Comparison of ENCODE assay signal across 14 cellular contexts in the genomic region with DNA sequence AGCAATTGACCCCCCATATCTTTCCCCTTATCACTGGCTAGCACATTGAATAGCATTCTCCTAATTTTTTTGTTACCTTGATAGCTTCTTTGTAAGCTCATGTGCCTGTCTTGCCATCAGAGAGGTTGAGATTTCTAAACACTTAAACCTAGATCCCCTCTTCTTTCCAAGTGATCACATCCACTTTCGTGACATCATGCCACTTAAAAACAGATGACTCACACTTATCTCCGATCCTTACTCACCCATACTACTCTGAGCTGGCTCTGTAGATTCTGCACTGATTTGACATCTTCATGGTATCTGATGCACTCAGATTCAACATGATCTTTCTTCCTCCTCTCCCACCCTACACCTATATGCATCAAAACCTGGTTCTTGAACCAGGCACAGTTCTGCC. TPM values are rescaled to one million over a fixed set of nuclear protein-coding genes. Genes with fewer than 3 reads are reported as not detected.
DNase-seq lines count a peak whose midpoint lies in the region; ATAC-seq, FAIRE-seq and TF ChIP-seq lines count a peak whose summit lies in the region.
"Had no signal": no experiment of that assay in that cellular context is flagged by ENCODE, and none has a peak within 500 bp of the region (broad histone marks: within the 10 kb centered on the region; RNA-seq: fewer than 3 reads in every experiment).

No MANE protein-coding gene starts in this region.

- no peak overlapping the region for H3K4me2 ChIP-seq in PC-3 (ENCODE audit: low read length)

- no peaks in the 10 kb centered on the region for H4K20me1 ChIP-seq in PC-3 (ENCODE audit: low read length)

- no peak overlapping the region for H2AFZ ChIP-seq in PC-3 (ENCODE audit: low read length)

- peaks cover 9% of the 10 kb centered on the region for H3K4me1 Mint-ChIP-seq in MCF 10A (ENCODE audit: insufficient read depth, unreplicated experiment)

- no peak for TF ChIP-seq POLR2A in breast epithelium (IDR thresholded peaks at IDR 0.05)

- no peaks in the 10 kb centered on the region for H3F3A ChIP-seq in PC-3 (ENCODE audit: low read length, unreplicated experiment)

- H3K79me2 ChIP-seq in PC-3 (ENCODE audit: low read length): no peaks in the 10 kb centered on the region

- peaks cover 8% of the 10 kb centered on the region for H3K9me3 Mint-ChIP-seq in MCF 10A (ENCODE audit: unreplicated experiment)

- WGBS in small intestine, 3 donors: 45 to 68% (median 67%) methylated on average over 2 of the region's 2 CpGs

- TF ChIP-seq CTCF in MCF 10A (IDR thresholded peaks at IDR 0.05; ENCODE audit: unreplicated experiment) (no peak), breast epithelium (IDR thresholded peaks at IDR 0.05) (no peak), PC-3 (conservative IDR thresholded peaks at IDR 0.05; ENCODE audit: low read depth, low read length) (no peak)

- no peak overlapping the region for H3K27ac Mint-ChIP-seq in MCF 10A (ENCODE audit: low read depth, unreplicated experiment)

- H3K9me3 ChIP-seq in breast epithelium: peaks cover 0 to 10% of the 10 kb centered on the region in 2 donors
- H3K9me3 ChIP-seq in PC-3 (ENCODE audit: low read length): no peaks in the 10 kb centered on the region
- H3K9me3 ChIP-seq in small intestine (ENCODE audit: control insufficient read depth, low read depth): no peaks in the 10 kb centered on the region

- no peaks in the 10 kb centered on the region for H3K9me2 ChIP-seq in PC-3 (replicated peaks; ENCODE audit: low read length)

- H3K27ac ChIP-seq in breast epithelium (no peak overlapping the region), PC-3 (ENCODE audit: low read length) (no peak overlapping the region), small intestine (ENCODE audit: low read depth in 1 of 2, low read length in 1 of 2) (no peak overlapping the region)
- H3K27ac ChIP-seq: cardiac muscle cell had no signal

- DNase-seq in MCF 10A (ENCODE audit: unreplicated experiment): peak; percentile 38
- DNase-seq in breast epithelium (ENCODE audit: low spot score in 2 of 2): no peak
- peak; percentile 60 for DNase-seq in PC-3
- peak; percentile 16 for DNase-seq in fibroblast of gingiva (ENCODE audit: low read depth)
- DNase-seq in urothelium cell line (ENCODE audit: low spot score): peak; percentile 36
- DNase-seq in NCI-H1694 (lab: John Stamatoyannopoulos, UW): no peak
- no peak for DNase-seq in NCI-H146 treated with DMSO at 0.1 percent for 48 hours (lab: John Stamatoyannopoulos, UW; ENCODE audit: unreplicated experiment)
- no peak for DNase-seq in small intestine
- DNase-seq: activated CD4-positive, alpha-beta T cell treated with anti-CD3 and anti-CD28 coated beads for 4 hours; BE2C; NCI-H2029; stimulated activated CD4-positive, alpha-beta T cell treated with anti-CD3 and anti-CD28 coated beads, Interleukin-1b, Interleukin-23, amount 100 ng/mL, for 48 hours; T-helper 1 cell had no signal

- no peaks in the 10 kb centered on the region for H3K36me3 ChIP-seq in breast epithelium
- no peaks in the 10 kb centered on the region for H3K36me3 ChIP-seq in PC-3 (ENCODE audit: low read depth, low read length)
- H3K36me3 ChIP-seq in small intestine (ENCODE audit: control insufficient read depth in 2 of 2, insufficient read depth in 2 of 2, low read length in 2 of 2): no peaks in the 10 kb centered on the region
- H3K36me3 ChIP-seq: BE2C, cardiac muscle cell had no signal

- H3K4me3 ChIP-seq in breast epithelium (no peak overlapping the region), PC-3 (ENCODE audit: low read length) (no peak overlapping the region), small intestine (ENCODE audit: low read depth in 1 of 2, low read length in 2 of 2) (no peak overlapping the region)
- H3K4me3 ChIP-seq: cardiac muscle cell had no signal

- H3K9ac ChIP-seq in PC-3 (ENCODE audit: low read length): no peak overlapping the region

- POLR2A ChIA-PET in MCF 10A (lab: Yijun Ruan, JAX) (interaction anchor here (0.8 to 3.2 kb wide), 4 partner anchors 9 to 21 kb away, joined by 3 to 19 read pairs (median 4); a partner anchor contains a TSS), PC-3 (lab: Charles Lee; ENCODE audit: unreplicated experiment) (interaction anchor here (0.6 to 0.7 kb wide), 2 partner anchors 132 to 1030 kb away, joined by 3 to 5 read pairs; a partner anchor contains a TSS)

- BruUV-seq in MCF 10A (replicated peaks; lab: Mats Ljungman, UMichigan) (no TSS peak), PC-3 (replicated peaks; lab: Mats Ljungman, UMichigan) (no TSS peak)

- no peak overlapping the region for H3K4me3 Mint-ChIP-seq in MCF 10A (ENCODE audit: unreplicated experiment)

- no peaks in the 10 kb centered on the region for H3K27me3 ChIP-seq in breast epithelium
- H3K27me3 ChIP-seq in PC-3 (ENCODE audit: low read length): no peaks in the 10 kb centered on the region
- no peaks in the 10 kb centered on the region for H3K27me3 ChIP-seq in small intestine (ENCODE audit: control insufficient read depth in 2 of 2, insufficient read depth in 2 of 2, low read length in 2 of 2)
- H3K27me3 ChIP-seq: BE2C, cardiac muscle cell had no signal

- CTCF ChIA-PET in MCF 10A (lab: Yijun Ruan, JAX): no interaction called here
- CTCF ChIA-PET in PC-3 (lab: Charles Lee): no interaction called here

- peak; percentile 100 for ATAC-seq in PC-3

- intact Hi-C loops in MCF 10A (cut with micrococcal nuclease): no loop called here
- intact Hi-C loops in breast epithelium (cut with DNase I; ENCODE audit: low total_unique reads): no loop called here
- intact Hi-C loops in PC-3 (cut with micrococcal nuclease): no loop called here

- H3K27me3 Mint-ChIP-seq in MCF 10A (ENCODE audit: insufficient read depth, unreplicated experiment): no peaks in the 10 kb centered on the region

- H3K36me3 Mint-ChIP-seq in MCF 10A (ENCODE audit: insufficient read depth, unreplicated experiment): no peaks in the 10 kb centered on the region

- no peaks in the 10 kb centered on the region for H3K4me1 ChIP-seq in breast epithelium
- H3K4me1 ChIP-seq in PC-3 (ENCODE audit: insufficient read depth, low read length): peaks cover 4% of the 10 kb centered on the region; the same call in 1 of the 2 replicates
- no peaks in the 10 kb centered on the region for H3K4me1 ChIP-seq in small intestine (ENCODE audit: control insufficient read depth in 2 of 2, insufficient read depth in 1 of 2, low read depth in 1 of 2, low read length in 1 of 2)

- FAIRE-seq in urothelium cell line (lab: Jason Lieb, UNC) (peak; percentile 97), small intestine (lab: Jason Lieb, UNC) (no peak)

RNA-seq across cellular contexts. Expression of a gene that starts 10.5 kb away (rescaled TPM):
- 0.10 TPM in 1 of 2 replicates, not detected in the other for total RNA-seq in MCF 10A (2022)
- total RNA-seq in breast epithelium: 1 to 10 TPM in 1 of 3 donors, under 1 TPM in 2; 0.33 to 1.2 (median 0.80) TPM
- total RNA-seq in PC-3 (2014; rRNA removed): 0.63 and 0.91 TPM in 2 replicates
- under 1 TPM in 1 of 3 donors, not detected in 2; 0.72 TPM for polyA plus RNA-seq in small intestine

RNA-seq across cellular contexts. Expression of a gene that starts 10.8 kb away (rescaled TPM):
- 2.2 and 3.8 TPM in 2 replicates for total RNA-seq in MCF 10A (2022)
- total RNA-seq in breast epithelium: 10 to 100 TPM; 11.5 to 18.3 (median 13.1) TPM
- total RNA-seq in PC-3 (2014; rRNA removed): 3.9 and 4.0 TPM in 2 replicates
- 1 to 10 TPM in 1 of 3 donors, under 1 TPM in 2; 0.81 to 3.2 (median 0.89) TPM for polyA plus RNA-seq in small intestine

Comparison
In these comparisons a context has a peak if more than half of its experiments do, and no peak if none do; other contexts are left out.
1. DNase-seq: peak in MCF 10A (single experiment), PC-3 (single experiment), fibroblast of gingiva (single experiment) and urothelium cell line (single experiment); none in breast epithelium (0 of 2), NCI-H1694 (single experiment), NCI-H146 treated with DMSO at 0.1 percent for 48 hours (single experiment) and small intestine (single experiment).